Comparison of ENCODE assay signal across 7 cellular contexts in genomic region chr1:225655509-225656258, GRCh38.
DNase-seq lines count a peak whose midpoint lies in the region; ATAC-seq and TF ChIP-seq lines count a peak whose summit lies in the region.

No MANE protein-coding gene starts in this region.

- peak; percentile 93 for DNase-seq in epithelial cell of prostate (ENCODE audit: low read depth, low spot score)
- DNase-seq in nucleus accumbens (lab: John Stamatoyannopoulos, UW) = peak in 37 of 56 donors; percentile 3 to 77 (median 28)
- DNase-seq in activated CD4-positive, alpha-beta T cell treated with anti-CD3 and anti-CD28 coated beads, Interleukin-2, amount 50 U/mL, for 1 hour = no peak

- no peak overlapping the region for H2AFZ ChIP-seq in OCI-LY3 (ENCODE audit: low read depth, low read length)

- no peak overlapping the region for H3K27ac ChIP-seq in OCI-LY3 (ENCODE audit: low read length)
- peak overlapping the region; percentile 91 for H3K27ac ChIP-seq in epithelial cell of prostate

- no peak overlapping the region for H3K4me2 ChIP-seq in OCI-LY3 (ENCODE audit: low read length)

- no peak overlapping the region for H3K9ac ChIP-seq in OCI-LY3 (ENCODE audit: low read length)

- H3K4me1 ChIP-seq in OCI-LY3 (ENCODE audit: low read length) = peaks cover 9% of the 10 kb centered on the region

- no peaks in the 10 kb centered on the region for H4K20me1 ChIP-seq in OCI-LY3 (ENCODE audit: insufficient read depth, low read length)

- TF ChIP-seq CTCF in GM12872 (IDR thresholded peaks at IDR 0.05; ENCODE audit: insufficient read depth, low read depth, low read length) = 0 out of 3 replicates have a peak, but pooled peaks have one; percentile 9
- peak; percentile 70 for TF ChIP-seq CTCF in OCI-LY3 (IDR thresholded peaks at IDR 0.05; ENCODE audit: low read depth, low read length)

- ATAC-seq in HG03045 (IDR thresholded peaks at IDR 0.05; ENCODE audit: unreplicated experiment) (no peak), HG02759 (IDR thresholded peaks at IDR 0.05; ENCODE audit: unreplicated experiment) (no peak)

- H3K36me3 ChIP-seq in OCI-LY3 (replicated peaks; ENCODE audit: low read depth, low read length) = no peaks in the 10 kb centered on the region

- peaks cover 8% of the 10 kb centered on the region for H3K79me2 ChIP-seq in OCI-LY3 (ENCODE audit: low read length)

- H3K4me3 ChIP-seq in OCI-LY3 (ENCODE audit: low read length) = no peak overlapping the region

- peaks cover 11% of the 10 kb centered on the region for H3K27me3 ChIP-seq in OCI-LY3 (ENCODE audit: low read depth, low read length)

- no peaks in the 10 kb centered on the region for H3K9me3 ChIP-seq in OCI-LY3 (ENCODE audit: insufficient read depth, low read length)
